14 cellular contexts compared by ENCODE assay signal in the genomic region with DNA sequence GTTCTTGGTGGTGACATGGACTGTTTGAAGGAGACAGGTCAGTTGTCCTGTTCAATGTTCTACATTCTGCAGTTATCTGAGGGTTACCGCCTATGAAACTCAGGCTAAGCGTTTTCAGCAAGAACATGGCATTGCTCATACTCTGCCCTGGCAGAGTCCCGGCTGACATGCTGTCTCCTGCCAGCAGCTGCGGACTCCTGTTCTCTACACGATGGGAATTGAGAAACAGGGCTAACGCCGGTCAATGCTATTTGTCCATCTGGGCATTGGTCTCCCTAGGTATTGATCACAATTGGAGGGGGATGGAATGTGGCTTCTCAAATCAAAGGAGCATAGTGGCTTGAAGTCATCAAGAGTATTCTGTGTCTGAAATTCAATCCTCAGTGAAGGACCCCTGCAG. TPM values are rescaled to one million over a fixed set of nuclear protein-coding genes. Genes with fewer than 3 reads are reported as not detected.
DNase-seq lines count a peak whose midpoint lies in the region; ATAC-seq and TF ChIP-seq lines count a peak whose summit lies in the region.
"Not testable (repeated sequence)": the region's sequence is repeated elsewhere in the genome, so short reads cannot be mapped to it uniquely, and the experiment has no call there.
"Had no signal": no experiment of that assay in that cellular context is flagged by ENCODE, and none has a peak within 500 bp of the region (broad histone marks: within the 10 kb centered on the region; RNA-seq: fewer than 3 reads in every experiment).

No MANE protein-coding gene starts in this region.

- WGBS in liver, result 35% methylated on average over 7 of the region's 7 CpGs
- WGBS in right lobe of liver (ENCODE audit: insufficient coverage, low coverage, low lambda C conversion rate, missing lambda C conversion rate), result 36% methylated on average over 6 of the region's 7 CpGs

- TF ChIP-seq CTCF in liver (IDR thresholded peaks at IDR 0.05; ENCODE audit: low read depth, low read length, missing input control); right lobe of liver (IDR thresholded peaks at IDR 0.05): not testable (repeated sequence)

- H3K4me3 ChIP-seq in liver (ENCODE audit: low read depth in 1 of 3, low read length in 3 of 3); right lobe of liver: not testable (repeated sequence)

- H3K36me3 ChIP-seq in liver (ENCODE audit: control insufficient read depth in 4 of 4, insufficient read depth in 3 of 4, low read depth in 1 of 4, low read length in 3 of 4); right lobe of liver: not testable (repeated sequence)

- intact Hi-C loops in right lobe of liver (cut with DNase I), result not testable (repeated sequence)

- H3K4me1 ChIP-seq in liver (ENCODE audit: control insufficient read depth in 4 of 4, insufficient read depth in 4 of 4, low read length in 3 of 4); right lobe of liver: not testable (repeated sequence)

- DNase-seq in left lobe of liver (ENCODE audit: low spot score) (peak; percentile 48), right lobe of liver (peak in 1 of 3 donors; percentile 55)

- not testable (repeated sequence) for TF ChIP-seq RAD21 in liver (IDR thresholded peaks at IDR 0.05)

- TF ChIP-seq POLR2A in right lobe of liver (IDR thresholded peaks at IDR 0.05), result not testable (repeated sequence)

- H3K27ac ChIP-seq in liver (ENCODE audit: low read depth in 1 of 2, low read length in 2 of 2); right lobe of liver: not testable (repeated sequence)

- H3K9ac ChIP-seq in liver (ENCODE audit: low read depth in 1 of 2, low read length in 2 of 2), result not testable (repeated sequence)

- not testable (repeated sequence) for H3K27me3 ChIP-seq in liver (ENCODE audit: control insufficient read depth in 4 of 4, insufficient read depth in 4 of 4, low read length in 3 of 4); right lobe of liver

- H3K9me3 ChIP-seq in liver (ENCODE audit: control insufficient read depth in 4 of 4, low read length in 3 of 4); right lobe of liver: not testable (repeated sequence)

- ATAC-seq in left lobe of liver (peak; percentile 97), right lobe of liver (peak; percentile 82 to 94 (median 90))

TF ChIP-seq in liver, 16 proteins besides CTCF, POLR2A, EP300 and RAD21:
- TF ChIP-seq RXRA (IDR thresholded peaks at IDR 0.05), result peak in 1 of 2 donors; percentile 25
- peak; percentile 33 to 50 for TF ChIP-seq HNF4A (conservative IDR thresholded peaks at IDR 0.05)
TF ChIP-seq in liver: peak in this region for 2; not testable (repeated sequence) for 14.

RNA-seq across cellular contexts. Expression of a gene that starts 20.6 kb away (rescaled TPM):
- total RNA-seq in left lobe of liver, result not detected
- under 1 TPM in 1 of 2 donors, not detected in 1; 0.09 TPM for total RNA-seq in liver
- not detected for polyA plus RNA-seq in liver
- total RNA-seq in right lobe of liver, result not detected
- total RNA-seq: A172; A673; B cell; Calu3; CD4-positive, CD25-positive, alpha-beta regulatory T cell; CD8-positive, alpha-beta T cell had no signal
- polyA plus RNA-seq: AG04450; BJ; CD14-positive monocyte; CD4-positive, alpha-beta memory T cell; CD4-positive, CD25-positive, alpha-beta regulatory T cell; CD8-positive, alpha-beta memory T cell had no signal

RNA-seq across cellular contexts. Expression of a gene that starts 23.1 kb away (rescaled TPM):
- 1.6 TPM for total RNA-seq in left lobe of liver
- total RNA-seq in liver, result 1 to 10 TPM; 4.1 to 8.6 TPM
- polyA plus RNA-seq in liver, result 1 to 10 TPM; 1.3 to 1.9 TPM
- total RNA-seq in right lobe of liver, result 1 to 10 TPM; 1.1 to 3.9 (median 2.5) TPM
